ENCODE assay signal across 9 cellular contexts in the genomic region with DNA sequence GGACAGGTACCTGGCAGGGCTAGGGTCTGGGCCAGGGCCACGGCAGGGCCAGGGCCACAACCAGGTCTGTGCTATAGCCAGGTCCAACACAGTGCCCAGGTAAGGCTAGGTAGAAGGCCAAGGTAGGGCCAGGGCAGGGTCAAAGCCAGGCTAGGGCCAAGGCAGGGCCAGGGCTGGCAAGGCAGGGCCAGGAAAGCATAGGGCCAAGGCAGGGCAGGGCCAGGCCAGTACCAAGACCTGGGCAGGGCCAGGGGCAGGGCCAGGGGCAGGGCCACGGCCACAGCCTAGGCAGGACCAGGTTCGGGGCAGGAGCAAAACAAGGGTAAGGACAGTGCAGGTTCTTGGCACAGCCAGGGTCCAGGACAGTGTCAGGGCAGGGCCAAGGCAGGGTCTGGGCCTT. TPM values are rescaled to one million over a fixed set of nuclear protein-coding genes. Genes with fewer than 3 reads are reported as not detected.
"Had no signal": no experiment of that assay in that cellular context is flagged by ENCODE, and none has a peak within 500 bp of the region (broad histone marks: within the 10 kb centered on the region; RNA-seq: fewer than 3 reads in every experiment).

No MANE protein-coding gene starts in this region.

RNA-seq across cellular contexts. Expression of a gene that starts 48.1 kb away (rescaled TPM):
- total RNA-seq: PC-3, PC-9, Peyer's patch, Right ventricle myocardium inferior, Right ventricle myocardium superior, RPMI7951, SJCRH30, SJSA1, SK-MEL-5 had no signal
